18 cellular contexts compared by ENCODE assay signal in genomic region chr6:63214816-63215215, GRCh38.
"Had no signal": no experiment of that assay in that cellular context is flagged by ENCODE, and none has a peak within 500 bp of the region (broad histone marks: within the 10 kb centered on the region; RNA-seq: fewer than 3 reads in every experiment).

No MANE protein-coding gene starts in this region.

- DNase-seq: activated CD4-positive, alpha-beta memory T cell treated with anti-CD3 and anti-CD28 coated beads for 36 hours; activated CD4-positive, alpha-beta T cell treated with anti-CD3 and anti-CD28 coated beads for 48 hours; activated naive CD4-positive, alpha-beta T cell treated with anti-CD3 and anti-CD28 coated beads for 36 hours; activated naive CD8-positive, alpha-beta T cell treated with anti-CD3 and anti-CD28 coated beads, Interleukin-2, amount 10 ng/mL, durations not matched to agents 7 days and 5 days; activated T-cell treated with anti-CD3 and anti-CD28 coated beads, Interleukin-2, amount 50 U/mL, for 48 hours; amniotic stem cell; colonic mucosa; dorsolateral prefrontal cortex; effector memory CD8-positive, alpha-beta T cell; esophagus squamous epithelium; gastrocnemius medialis; hippocampal formation; left ventricle myocardium superior; retina; spleen; stimulated activated naive CD8-positive, alpha-beta T cell treated with anti-CD3 and anti-CD28 coated beads, Interleukin-15, amount 100 ng/mL, for 72 hours had no signal

- ATAC-seq: effector memory CD8-positive, alpha-beta T cell; gastrocnemius medialis; left ventricle myocardium superior; natural killer cell treated with Interleukin-12 subunit alpha and Interleukin-12 subunit beta and Interleukin-15 and Interleukin-18, amount 100 ng/mL, for 72 hours; stimulated activated effector memory CD8-positive, alpha-beta T cell treated with anti-CD3 and anti-CD28 coated beads, Interleukin-12 subunit alpha, Interleukin-12 subunit beta, amount 100 ng/mL, for 72 hours; stimulated activated naive CD8-positive, alpha-beta T cell treated with anti-CD3 and anti-CD28 coated beads, Interleukin-15, amount 100 ng/mL, for 72 hours had no signal
